In the genomic region with DNA sequence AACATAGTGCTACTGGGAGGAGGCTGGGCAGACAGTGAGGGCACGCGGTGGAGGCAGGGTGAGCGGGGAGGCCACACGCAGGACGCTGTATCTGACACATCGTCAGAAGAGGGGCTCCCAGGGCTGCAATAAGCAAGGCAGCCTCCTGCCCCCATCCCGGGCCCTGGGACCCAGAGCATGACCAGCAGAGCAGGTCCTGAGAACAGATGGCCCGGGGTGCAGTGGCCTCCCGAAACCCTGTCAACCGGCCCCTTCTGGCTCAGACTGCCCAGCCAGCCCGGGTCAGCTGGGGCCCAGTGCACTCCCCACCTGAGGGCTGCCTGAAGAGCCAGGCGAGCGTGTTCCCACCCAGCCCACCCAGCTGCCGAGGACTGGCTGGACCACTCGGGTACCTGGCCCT, we compare ENCODE assay signal across 22 cellular contexts. TPM values are rescaled to one million over a fixed set of nuclear protein-coding genes. Genes with fewer than 3 reads are reported as not detected.
DNase-seq lines count a peak whose midpoint lies in the region; TF ChIP-seq lines count a peak whose summit lies in the region.
"Had no signal": no experiment of that assay in that cellular context is flagged by ENCODE, and none has a peak within 500 bp of the region (broad histone marks: within the 10 kb centered on the region; RNA-seq: fewer than 3 reads in every experiment).

No MANE protein-coding gene starts in this region.

- H4K12ac ChIP-seq in trophoblast cell (ENCODE audit: low read depth, low read length): no peak overlapping the region

- H3K4me3 Mint-ChIP-seq in glutamatergic neuron (ENCODE audit: unreplicated experiment): no peak overlapping the region
- H3K4me3 Mint-ChIP-seq in activated CD4-positive, alpha-beta T cell treated with anti-CD3 and anti-CD28 coated beads, Interleukin-2, amount 10 ng/mL, durations not matched to agents 7 days and 5 days: no peak overlapping the region
- H3K4me3 Mint-ChIP-seq: CD4-positive, alpha-beta memory T cell; H9 had no signal

- DNase-seq in NT2/D1 (ENCODE audit: low read depth, low spot score) (no peak), glutamatergic neuron (peak; percentile 18), trophoblast cell (no peak), activated T-cell treated with anti-CD3 and anti-CD28 coated beads for 4 hours (no peak), ureter (ENCODE audit: low spot score) (no peak), coronary artery (ENCODE audit: low spot score) (no peak)
- DNase-seq in activated CD4-positive, alpha-beta T cell treated with anti-CD3 and anti-CD28 coated beads, Interleukin-2, amount 10 ng/mL, durations not matched to agents 7 days and 5 days: no peak
- DNase-seq: C1 segment of cervical spinal cord; Calu3; CD4-positive, alpha-beta memory T cell; COR-L47; DMS53; DMS79 treated with DMSO at 0.1 percent for 48 hours; GF-D8; GOT3; H9 had no signal

- H3K79me2 ChIP-seq in trophoblast cell (ENCODE audit: control insufficient read depth, insufficient read depth, low read length, poor library complexity): peaks cover 5% of the 10 kb centered on the region

- no peak overlapping the region for H3K4ac ChIP-seq in trophoblast cell (ENCODE audit: low read depth, low read length)

- H3K4me1 ChIP-seq in NT2/D1 (ENCODE audit: insufficient read depth, insufficient read length) (peaks cover 38% of the 10 kb centered on the region), trophoblast cell (ENCODE audit: control insufficient read depth in 1 of 2, insufficient read depth in 2 of 2, low read length in 2 of 2) (peaks cover 25 to 35% of the 10 kb centered on the region in 2 experiments)

- no peak overlapping the region for H3K4me3 ChIP-seq in NT2/D1 (ENCODE audit: insufficient read length, low read depth)
- no peak overlapping the region for H3K4me3 ChIP-seq in trophoblast cell (ENCODE audit: low read depth, low read length)
- H3K4me3 ChIP-seq in coronary artery: no peak overlapping the region

- POLR2A ChIA-PET in activated CD4-positive, alpha-beta T cell treated with anti-CD3 and anti-CD28 coated beads, Interleukin-2, amount 10 ng/mL, durations not matched to agents 7 days and 5 days (lab: Charles Lee): no interaction called here

- peak overlapping the region; percentile 92; the same call in 1 of the 2 replicates for H3K27ac ChIP-seq in VCaP
- H3K27ac ChIP-seq in trophoblast cell (ENCODE audit: low read depth, low read length): no peak overlapping the region
- H3K27ac ChIP-seq in coronary artery: no peak overlapping the region

- peak overlapping the region; percentile 2 for H3K18ac ChIP-seq in trophoblast cell (ENCODE audit: low read length)

- CTCF ChIA-PET in activated CD4-positive, alpha-beta T cell treated with anti-CD3 and anti-CD28 coated beads, Interleukin-2, amount 10 ng/mL, durations not matched to agents 7 days and 5 days (lab: Charles Lee): no interaction called here

- H2AK5ac ChIP-seq in trophoblast cell (ENCODE audit: low read length): peak overlapping the region; percentile 49

- no peaks in the 10 kb centered on the region for H3K36me3 ChIP-seq in NT2/D1 (ENCODE audit: insufficient read depth, insufficient read length, low read length)
- H3K36me3 ChIP-seq in trophoblast cell (ENCODE audit: control insufficient read depth in 1 of 2, insufficient read depth in 2 of 2, low read length in 2 of 2): no peaks in the 10 kb centered on the region

- H4K91ac ChIP-seq in trophoblast cell (ENCODE audit: low read depth, low read length): peak overlapping the region; percentile 62

- peak overlapping the region; percentile 10 for H2BK120ac ChIP-seq in trophoblast cell (ENCODE audit: insufficient read depth, low read length, poor library complexity)

- H2AFZ ChIP-seq in trophoblast cell (ENCODE audit: insufficient read depth, low read length, poor library complexity): no peak overlapping the region

- H2BK5ac ChIP-seq in trophoblast cell (ENCODE audit: low read depth, low read length, poor library complexity): no peak overlapping the region

- H3K79me1 ChIP-seq in trophoblast cell (ENCODE audit: low read length): peaks cover 31% of the 10 kb centered on the region

- H3K27me3 Mint-ChIP-seq in glutamatergic neuron (ENCODE audit: unreplicated experiment): peaks cover 11% of the 10 kb centered on the region
- H3K27me3 Mint-ChIP-seq in activated CD4-positive, alpha-beta T cell treated with anti-CD3 and anti-CD28 coated beads, Interleukin-2, amount 10 ng/mL, durations not matched to agents 7 days and 5 days: peaks cover 41% of the 10 kb centered on the region

- H4K8ac ChIP-seq in trophoblast cell (ENCODE audit: low read depth, low read length): no peak overlapping the region

- H3K27me3 ChIP-seq in NT2/D1 (ENCODE audit: insufficient read depth, insufficient read length) (peaks cover 74% of the 10 kb centered on the region), trophoblast cell (ENCODE audit: insufficient read depth, low read length) (no peaks in the 10 kb centered on the region)

- H3K9me3 ChIP-seq in NT2/D1 (ENCODE audit: insufficient read depth, low read length): no peaks in the 10 kb centered on the region
- no peaks in the 10 kb centered on the region for H3K9me3 ChIP-seq in trophoblast cell (ENCODE audit: insufficient read depth, low read depth, low read length)

- peak overlapping the region; percentile 70 for H3K14ac ChIP-seq in trophoblast cell (ENCODE audit: low read length)

- no peak overlapping the region for H3K23ac ChIP-seq in trophoblast cell (ENCODE audit: low read length)

- no peak overlapping the region for H3K27ac Mint-ChIP-seq in glutamatergic neuron (ENCODE audit: unreplicated experiment)
- no peak overlapping the region for H3K27ac Mint-ChIP-seq in activated CD4-positive, alpha-beta T cell treated with anti-CD3 and anti-CD28 coated beads, Interleukin-2, amount 10 ng/mL, durations not matched to agents 7 days and 5 days
- H3K27ac Mint-ChIP-seq: CD4-positive, alpha-beta memory T cell; H9 had no signal

- H3K9ac ChIP-seq in NT2/D1 (ENCODE audit: insufficient read length, low read depth) (peak overlapping the region; percentile 1), trophoblast cell (ENCODE audit: low read length) (no peak overlapping the region)

- WGBS in trophoblast cell (ENCODE audit: extremely low coverage, insufficient coverage, insufficient read length): no CpG with 5 or more reads among the region's 15 CpGs

- H2BK12ac ChIP-seq in trophoblast cell (ENCODE audit: low read length): peak overlapping the region; percentile 88

- H3K36me3 Mint-ChIP-seq in glutamatergic neuron (ENCODE audit: unreplicated experiment): no peaks in the 10 kb centered on the region
- H3K36me3 Mint-ChIP-seq in activated CD4-positive, alpha-beta T cell treated with anti-CD3 and anti-CD28 coated beads, Interleukin-2, amount 10 ng/mL, durations not matched to agents 7 days and 5 days (ENCODE audit: low read depth): no peaks in the 10 kb centered on the region

- peaks cover 15% of the 10 kb centered on the region for H3K9me3 Mint-ChIP-seq in glutamatergic neuron (ENCODE audit: unreplicated experiment)
- no peaks in the 10 kb centered on the region for H3K9me3 Mint-ChIP-seq in activated CD4-positive, alpha-beta T cell treated with anti-CD3 and anti-CD28 coated beads, Interleukin-2, amount 10 ng/mL, durations not matched to agents 7 days and 5 days
- H3K9me3 Mint-ChIP-seq: H9 had no signal

- H3K4me1 Mint-ChIP-seq in glutamatergic neuron (ENCODE audit: low read depth, unreplicated experiment): peaks cover 16% of the 10 kb centered on the region
- H3K4me1 Mint-ChIP-seq in activated CD4-positive, alpha-beta T cell treated with anti-CD3 and anti-CD28 coated beads, Interleukin-2, amount 10 ng/mL, durations not matched to agents 7 days and 5 days: peaks cover 11% of the 10 kb centered on the region

- TF ChIP-seq CTCF in VCaP (conservative IDR thresholded peaks at IDR 0.05) (no peak), glutamatergic neuron (IDR thresholded peaks at IDR 0.05; ENCODE audit: partially characterized antibody, unreplicated experiment) (no peak), coronary artery (IDR thresholded peaks at IDR 0.05) (no peak)

- H3K4me2 ChIP-seq in trophoblast cell (ENCODE audit: low read length): no peak overlapping the region

RNA-seq across cellular contexts. Expression of a gene that starts 37.4 kb away (rescaled TPM):
- total RNA-seq in glutamatergic neuron (ENCODE audit: unreplicated experiment) (not detected), ureter (not detected)
- not detected in 2 replicates for polyA plus RNA-seq in trophoblast cell (2013)
- total RNA-seq in activated CD4-positive, alpha-beta T cell treated with anti-CD3 and anti-CD28 coated beads, Interleukin-2, amount 10 ng/mL, durations not matched to agents 7 days and 5 days: not detected
- total RNA-seq: A172; A673; Calu3; CD4-positive, alpha-beta memory T cell; Daoy; G401; H9 had no signal
- polyA plus RNA-seq: BJ; CD4-positive, alpha-beta memory T cell had no signal
